27 cellular contexts compared by ENCODE assay signal in the genomic region with DNA sequence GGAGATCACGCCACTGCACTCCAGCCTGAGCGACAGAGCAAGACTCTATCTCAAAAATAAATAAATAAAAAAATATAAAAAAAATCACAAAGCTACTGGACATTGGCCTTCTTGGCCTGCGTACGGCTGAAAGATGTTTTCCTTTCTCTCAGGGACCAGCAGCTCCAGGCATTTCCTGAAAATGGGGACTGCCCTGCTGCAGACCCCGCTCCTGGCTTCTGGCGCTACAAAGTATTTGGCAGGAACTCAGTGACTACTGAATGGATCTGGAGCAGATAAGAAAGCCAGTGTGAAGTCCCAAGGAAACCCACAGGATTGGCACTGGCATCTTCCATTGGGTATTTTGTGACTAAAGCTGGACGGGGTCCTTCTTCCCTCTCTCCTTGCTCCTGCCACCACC. TPM values are rescaled to one million over a fixed set of nuclear protein-coding genes. Genes with fewer than 3 reads are reported as not detected.
DNase-seq lines count a peak whose midpoint lies in the region; ATAC-seq and TF ChIP-seq lines count a peak whose summit lies in the region.
"Had no signal": no experiment of that assay in that cellular context is flagged by ENCODE, and none has a peak within 500 bp of the region (broad histone marks: within the 10 kb centered on the region; RNA-seq: fewer than 3 reads in every experiment).

No MANE protein-coding gene starts in this region.

- H3K36me3 Mint-ChIP-seq in effector memory CD8-positive, alpha-beta T cell (ENCODE audit: insufficient read depth) = peaks cover 37% of the 10 kb centered on the region
- H3K36me3 Mint-ChIP-seq in stimulated activated naive B cell treated with anti-CD40 and anti-IgM and Interleukin-4, amounts not matched to agents 10 μg/mL and 1 μg/mL and 100 μg/mL, for 72 hours = peaks cover 35 to 48% of the 10 kb centered on the region in 2 donors

- peak; percentile 47 for DNase-seq in astrocyte of the hippocampus (ENCODE audit: low read depth, low spot score)
- DNase-seq in effector memory CD8-positive, alpha-beta T cell = no peak
- peak; percentile 17 to 44 for DNase-seq in lung microvascular endothelial cell (ENCODE audit: low read depth in 2 of 2)
- DNase-seq in pulmonary artery endothelial cell (ENCODE audit: low read depth, low spot score) = peak; percentile 61
- DNase-seq in lower leg skin (ENCODE audit: low spot score in 2 of 2) = no peak
- no peak for DNase-seq in stimulated activated naive B cell treated with anti-CD40 and anti-IgM and Interleukin-4, amounts not matched to agents 10 μg/mL and 1 μg/mL and 100 μg/mL, for 72 hours
- no peak for DNase-seq in NCI-H1436 treated with DMSO at 0.1 percent for 48 hours (lab: John Stamatoyannopoulos, UW)
- no peak for DNase-seq in left lobe of liver (ENCODE audit: low spot score)
- DNase-seq: C1 segment of cervical spinal cord; CD4-positive, alpha-beta memory T cell; COR-L47; GDM1; GM23248; HCEC 1CT; MM.1S; NCI-H1048; NCI-H1417; NCI-H1694 treated with DMSO at 0.1 percent for 48 hours; NCI-H2171 treated with DMSO at 0.1 percent for 48 hours; NCI-H345; NCI-H510A treated with DMSO at 0.1 percent for 48 hours; NCI-H748 treated with DMSO at 0.1 percent for 48 hours; NK-92 treated with Interleukin-12 subunit alpha and Interleukin-12 subunit beta, amount 100 ng/mL, for 24 hours; PC-3; SJCRH30 had no signal

- no peak overlapping the region for H3K4me3 Mint-ChIP-seq in effector memory CD8-positive, alpha-beta T cell
- no peak overlapping the region for H3K4me3 Mint-ChIP-seq in stimulated activated naive B cell treated with anti-CD40 and anti-IgM and Interleukin-4, amounts not matched to agents 10 μg/mL and 1 μg/mL and 100 μg/mL, for 72 hours

- ATAC-seq in effector memory CD8-positive, alpha-beta T cell (replicated peaks) = no peak
- ATAC-seq in stimulated activated naive B cell treated with anti-CD40 and anti-IgM and Interleukin-4, amounts not matched to agents 10 μg/mL and 1 μg/mL and 100 μg/mL, for 72 hours (replicated peaks) = no peak
- no peak for ATAC-seq in left lobe of liver
- ATAC-seq: GM12878, PC-3 had no signal

- H3K4me1 Mint-ChIP-seq in effector memory CD8-positive, alpha-beta T cell (ENCODE audit: low read depth in 2 of 2) = peaks cover 50 to 53% of the 10 kb centered on the region in 2 donors
- peaks cover 28 to 49% of the 10 kb centered on the region in 2 donors for H3K4me1 Mint-ChIP-seq in stimulated activated naive B cell treated with anti-CD40 and anti-IgM and Interleukin-4, amounts not matched to agents 10 μg/mL and 1 μg/mL and 100 μg/mL, for 72 hours

- H3K4me3 ChIP-seq in lower leg skin (ENCODE audit: low read depth, poor library complexity, severe bottlenecking) = no peak overlapping the region
- H3K4me3 ChIP-seq: GM12878, GM23248, SJCRH30 had no signal

- peak overlapping the region; percentile 51 to 76 for H3K27ac Mint-ChIP-seq in effector memory CD8-positive, alpha-beta T cell
- no peak overlapping the region for H3K27ac Mint-ChIP-seq in stimulated activated naive B cell treated with anti-CD40 and anti-IgM and Interleukin-4, amounts not matched to agents 10 μg/mL and 1 μg/mL and 100 μg/mL, for 72 hours

- no peak for TF ChIP-seq CTCF in lower leg skin (IDR thresholded peaks at IDR 0.05)

- H3K9me3 Mint-ChIP-seq in effector memory CD8-positive, alpha-beta T cell = no peaks in the 10 kb centered on the region
- H3K9me3 Mint-ChIP-seq in stimulated activated naive B cell treated with anti-CD40 and anti-IgM and Interleukin-4, amounts not matched to agents 10 μg/mL and 1 μg/mL and 100 μg/mL, for 72 hours = peaks cover 0 to 3% of the 10 kb centered on the region in 2 donors
- H3K9me3 Mint-ChIP-seq: IgD-negative memory B cell had no signal

- intact Hi-C loops in lower leg skin (cut with DNase I; ENCODE audit: low total_unique reads) = no loop called here

- 90% methylated on average over 7 of the region's 7 CpGs for WGBS in lower leg skin, 2 donors

- H3K27me3 Mint-ChIP-seq in effector memory CD8-positive, alpha-beta T cell = no peaks in the 10 kb centered on the region
- H3K27me3 Mint-ChIP-seq in stimulated activated naive B cell treated with anti-CD40 and anti-IgM and Interleukin-4, amounts not matched to agents 10 μg/mL and 1 μg/mL and 100 μg/mL, for 72 hours = no peaks in the 10 kb centered on the region
- H3K27me3 Mint-ChIP-seq: CD4-positive, alpha-beta memory T cell; IgD-negative memory B cell had no signal

- TF ChIP-seq POLR2A in lower leg skin (IDR thresholded peaks at IDR 0.05) = no peak

RNA-seq across cellular contexts. Expression of a gene that starts 22.5 kb away (rescaled TPM):
- total RNA-seq in lung microvascular endothelial cell (2.8 and 5.2 TPM in 2 replicates), pulmonary artery endothelial cell (4.5 and 5.6 TPM in 2 replicates), lower leg skin (1 to 10 TPM; 1.9 to 5.4 (median 2.8) TPM), left lobe of liver (2.4 TPM)

Comparison
In these comparisons a context has a peak if more than half of its experiments do, and no peak if none do; other contexts are left out.
1. DNase-seq: peak in astrocyte of the hippocampus (single experiment), lung microvascular endothelial cell (2 of 2) and pulmonary artery endothelial cell (single experiment); none in effector memory CD8-positive, alpha-beta T cell (0 of 3), lower leg skin (0 of 2), stimulated activated naive B cell treated with anti-CD40 and anti-IgM and Interleukin-4, amounts not matched to agents 10 μg/mL and 1 μg/mL and 100 μg/mL, for 72 hours (single experiment), NCI-H1436 treated with DMSO at 0.1 percent for 48 hours (single experiment) and left lobe of liver (single experiment).